ENCODE assay signal across 34 cellular contexts in genomic region chr14:65999865-66000264, GRCh38.
"Had no signal": no experiment of that assay in that cellular context is flagged by ENCODE, and none has a peak within 500 bp of the region (broad histone marks: within the 10 kb centered on the region; RNA-seq: fewer than 3 reads in every experiment).

No MANE protein-coding gene starts in this region.

- DNase-seq: activated B cell treated with CpG ODN at 0.5 μM for 24 hours; activated CD4-positive, alpha-beta memory T cell treated with anti-CD3 and anti-CD28 coated beads for 36 hours; activated CD4-positive, alpha-beta T cell treated with anti-CD3 and anti-CD28 coated beads for 4 hours; activated CD4-positive, alpha-beta T cell treated with anti-CD3 and anti-CD28 coated beads, Interleukin-2, amount 10 ng/mL, durations not matched to agents 24 days and 14 days; activated CD4-positive, alpha-beta T cell treated with anti-CD3 and anti-CD28 coated beads, Interleukin-2, amount 50 U/mL, for 1 hour; activated CD4-positive, alpha-beta T cell treated with anti-CD3 and anti-CD28 coated beads, Interleukin-2, amount 50 U/mL, for 4 hours; activated CD4-positive, CD25-positive, alpha-beta regulatory T cell treated with anti-CD3 and anti-CD28 coated beads, Interleukin-2, amount 50 U/mL, for 72 hours; activated CD8-positive, alpha-beta memory T cell treated with anti-CD3 and anti-CD28 coated beads, Interleukin-2, amount 50 U/mL, for 4 hours; activated CD8-positive, alpha-beta T cell treated with anti-CD3 and anti-CD28 coated beads for 36 hours; activated effector memory CD4-positive, alpha-beta T cell treated with anti-CD3 and anti-CD28 coated beads, Interleukin-2, amount 50 U/mL, for 16 hours; activated gamma-delta T cell treated with Interleukin-2 at 50 U/mL for 16 hours; activated naive CD4-positive, alpha-beta T cell; activated naive CD4-positive, alpha-beta T cell treated with anti-CD3 and anti-CD28 coated beads for 36 hours; activated naive CD4-positive, alpha-beta T cell treated with anti-CD3 and anti-CD28 coated beads, Interleukin-2, amount 50 U/mL, for 16 hours; activated naive CD8-positive, alpha-beta T cell treated with anti-CD3 and anti-CD28 coated beads for 36 hours; activated T-cell treated with anti-CD3 and anti-CD28 coated beads for 4 hours; activated T-cell treated with anti-CD3 and anti-CD28 coated beads, Interleukin-2, amount 50 U/mL, for 1 hour; activated T-cell treated with anti-CD3 and anti-CD28 coated beads, Interleukin-2, amount 50 U/mL, for 4 hours; activated T-cell treated with anti-CD3 and anti-CD28 coated beads, Interleukin-2, amount 50 U/mL, for 72 hours; adrenal gland; amniotic stem cell; aorta; body of pancreas; brain microvascular endothelial cell; central memory CD4-positive, alpha-beta T cell; T-helper 2 cell; T-helper 9 cell had no signal

- H3K9me3 ChIP-seq: body of pancreas had no signal

- ATAC-seq: activated CD8-positive, alpha-beta T cell treated with anti-CD3 and anti-CD28 coated beads for 36 hours; activated naive CD4-positive, alpha-beta T cell treated with anti-CD3 and anti-CD28 coated beads, Interleukin-2, amount 50 U/mL, for 72 hours; activated T-cell treated with anti-CD3 and anti-CD28 coated beads, Interleukin-2, amount 50 U/mL, for 4 hours; activated T-cell treated with anti-CD3 and anti-CD28 coated beads, Interleukin-2, amount 50 U/mL, for 72 hours; activated T-helper 17 cell treated with anti-CD3 and anti-CD28 coated beads, Interleukin-2, amount 50 U/mL, for 72 hours; body of pancreas had no signal

- H3K27ac Mint-ChIP-seq: activated B cell treated with CpG ODN at 0.5 μM for 24 hours; activated CD4-positive, alpha-beta memory T cell treated with anti-CD3 and anti-CD28 coated beads for 36 hours; activated CD4-positive, alpha-beta T cell treated with anti-CD3 and anti-CD28 coated beads, Interleukin-2, amount 10 ng/mL, durations not matched to agents 24 days and 14 days; activated CD8-positive, alpha-beta T cell treated with anti-CD3 and anti-CD28 coated beads for 36 hours; activated naive CD4-positive, alpha-beta T cell treated with anti-CD3 and anti-CD28 coated beads for 36 hours; activated naive CD4-positive, alpha-beta T cell treated with anti-CD3 and anti-CD28 coated beads, Interleukin-2, amount 50 U/mL, for 72 hours; activated naive CD8-positive, alpha-beta T cell treated with anti-CD3 and anti-CD28 coated beads for 36 hours; activated T-cell treated with anti-CD3 and anti-CD28 coated beads, Interleukin-2, amount 50 U/mL, for 72 hours; activated T-helper 1 cell treated with anti-CD3 and anti-CD28 coated beads, Interleukin-12 subunit alpha, Interleukin-12 subunit beta, Interleukin-2, Interleukin-4 antibody, amounts not matched to agents 30 ng/mL and 10 ng/mL and 1 ng/mL, durations not matched to agents 14 hours and 24 hours and 36 hours; activated T-helper 17 cell treated with anti-CD3 and anti-CD28 coated beads, Interleukin-2, amount 50 U/mL, for 72 hours; T-helper 1 cell treated with Interleukin-12 subunit alpha and Interleukin-12 subunit beta and Interleukin-4 antibody, amounts not matched to agents 30 μg/mL and 1 μg/mL, for 36 hours; T-helper 2 cell treated with Interferon-gamma antibody and Interleukin-4, amounts not matched to agents 5 μg/mL and 100 μg/mL, for 36 hours had no signal

- H3K27me3 ChIP-seq: adrenal gland, body of pancreas, brain microvascular endothelial cell, breast epithelium had no signal

- H3K27ac ChIP-seq: adrenal gland, body of pancreas, brain microvascular endothelial cell, breast epithelium, VCaP had no signal

- H3K36me3 ChIP-seq: adrenal gland, brain microvascular endothelial cell, breast epithelium had no signal

- H3K4me3 ChIP-seq: adrenal gland, body of pancreas, breast epithelium had no signal

- H3K4me1 ChIP-seq: adrenal gland, body of pancreas, breast epithelium had no signal

- H3K4me3 Mint-ChIP-seq: activated B cell treated with CpG ODN at 0.5 μM for 24 hours; activated CD4-positive, alpha-beta memory T cell treated with anti-CD3 and anti-CD28 coated beads for 36 hours; activated CD4-positive, alpha-beta T cell treated with anti-CD3 and anti-CD28 coated beads, Interleukin-2, amount 10 ng/mL, durations not matched to agents 24 days and 14 days; activated CD8-positive, alpha-beta T cell treated with anti-CD3 and anti-CD28 coated beads for 36 hours; activated naive CD4-positive, alpha-beta T cell treated with anti-CD3 and anti-CD28 coated beads for 36 hours; activated naive CD8-positive, alpha-beta T cell treated with anti-CD3 and anti-CD28 coated beads for 36 hours; activated T-cell treated with anti-CD3 and anti-CD28 coated beads, Interleukin-2, amount 50 U/mL, for 4 hours; activated T-cell treated with anti-CD3 and anti-CD28 coated beads, Interleukin-2, amount 50 U/mL, for 72 hours; activated T-helper 1 cell treated with anti-CD3 and anti-CD28 coated beads, Interleukin-12 subunit alpha, Interleukin-12 subunit beta, Interleukin-2, Interleukin-4 antibody, amounts not matched to agents 30 ng/mL and 10 ng/mL and 1 ng/mL, durations not matched to agents 14 hours and 24 hours and 36 hours; activated T-helper 17 cell treated with anti-CD3 and anti-CD28 coated beads, Interleukin-2, amount 50 U/mL, for 72 hours; T-helper 1 cell treated with Interleukin-12 subunit alpha and Interleukin-12 subunit beta and Interleukin-4 antibody, amounts not matched to agents 30 μg/mL and 1 μg/mL, for 36 hours; T-helper 2 cell treated with Interferon-gamma antibody and Interleukin-4, amounts not matched to agents 5 μg/mL and 100 μg/mL, for 36 hours had no signal

- H3K4me1 Mint-ChIP-seq: activated B cell treated with CpG ODN at 0.5 μM for 24 hours; activated CD4-positive, alpha-beta T cell treated with anti-CD3 and anti-CD28 coated beads, Interleukin-2, amount 10 ng/mL, durations not matched to agents 24 days and 14 days; activated naive CD8-positive, alpha-beta T cell treated with anti-CD3 and anti-CD28 coated beads for 36 hours; activated T-helper 17 cell treated with anti-CD3 and anti-CD28 coated beads, Interleukin-2, amount 50 U/mL, for 72 hours had no signal

- H3K27me3 Mint-ChIP-seq: activated CD4-positive, alpha-beta memory T cell treated with anti-CD3 and anti-CD28 coated beads for 36 hours; activated CD8-positive, alpha-beta T cell treated with anti-CD3 and anti-CD28 coated beads for 36 hours; activated naive CD8-positive, alpha-beta T cell treated with anti-CD3 and anti-CD28 coated beads for 36 hours had no signal
